ENCODE assay signal across 15 cellular contexts in genomic region chr12:68814490-68815231, GRCh38. TPM values are rescaled to one million over a fixed set of nuclear protein-coding genes. Genes with fewer than 3 reads are reported as not detected.
DNase-seq lines count a peak whose midpoint lies in the region; ATAC-seq and TF ChIP-seq lines count a peak whose summit lies in the region.
"Had no signal": no experiment of that assay in that cellular context is flagged by ENCODE, and none has a peak within 500 bp of the region (broad histone marks: within the 10 kb centered on the region; RNA-seq: fewer than 3 reads in every experiment).

No MANE protein-coding gene starts in this region.

- H2AK9ac ChIP-seq in IMR-90 (replicated peaks; ENCODE audit: low read depth, low read length, poor library complexity) = no peak overlapping the region

- H4K5ac ChIP-seq in IMR-90 (ENCODE audit: low read depth, low read length) = no peak overlapping the region

- no peak overlapping the region for H4K8ac ChIP-seq in IMR-90 (ENCODE audit: low read depth in 2 of 2, low read length in 2 of 2)

- in situ Hi-C loops in IMR-90 (cut with MboI; ENCODE audit: low sequenced_read_pairs) = no loop called here

- no peak overlapping the region for H3K4me3 ChIP-seq in IMR-90 (ENCODE audit: insufficient read depth, low read depth, low read length)
- peak overlapping the region; percentile 9 for H3K4me3 ChIP-seq in coronary artery
- H3K4me3 ChIP-seq in osteoblast (ENCODE audit: insufficient read depth, low read length) = no peak overlapping the region
- H3K4me3 ChIP-seq: HAP-1, lung, skin epidermis had no signal

- POLR2A ChIA-PET in IMR-90 (lab: Charles Lee; ENCODE audit: unreplicated experiment) = interaction anchor here (0.6 kb wide), 1 partner anchor 442 kb away, joined by 3 read pairs; no protein-coding TSS in a partner anchor

- H2BK20ac ChIP-seq in IMR-90 (ENCODE audit: low read depth, low read length) = no peak overlapping the region

- TF ChIP-seq POLR2A in IMR-90 (IDR thresholded peaks at IDR 0.05; ENCODE audit: low read depth, low read length) = 0 out of 2 replicates have a peak, but pooled peaks have one; percentile 20

- H3K4ac ChIP-seq in IMR-90 (ENCODE audit: low read depth, low read length) = no peak overlapping the region

- H3K27ac ChIP-seq in IMR-90 (ENCODE audit: insufficient read depth, low read length) (no peak overlapping the region), coronary artery (no peak overlapping the region), osteoblast (ENCODE audit: low read depth, low read length) (peak overlapping the region; percentile 34)

- peaks cover 59% of the 10 kb centered on the region for H4K20me1 ChIP-seq in IMR-90 (ENCODE audit: insufficient read depth, low read length)
- peaks cover 41% of the 10 kb centered on the region for H4K20me1 ChIP-seq in osteoblast (ENCODE audit: insufficient read depth, low read length)

- no peak for ATAC-seq in IMR-90 (ENCODE audit: low read depth)

- no peak overlapping the region for H3K56ac ChIP-seq in IMR-90 (ENCODE audit: extremely low read depth, insufficient read depth, low read length)

- no peak overlapping the region for H3K9ac ChIP-seq in IMR-90 (ENCODE audit: low read depth, low read length)

- H3K4me3 Mint-ChIP-seq in activated CD4-positive, alpha-beta T cell treated with anti-CD3 and anti-CD28 coated beads, Interleukin-2, amount 10 ng/mL, durations not matched to agents 24 days and 14 days = peak overlapping the region; percentile 45
- no peak overlapping the region for H3K4me3 Mint-ChIP-seq in CD14-positive monocyte
- H3K4me3 Mint-ChIP-seq: dendritic cell treated with granulocyte-macrophage colony-stimulating factor and Interleukin-4, amounts not matched to agents 40 ng/mL and 50 ng/mL, for 4 days had no signal

- TF ChIP-seq CTCF in IMR-90 (conservative IDR thresholded peaks at IDR 0.05; ENCODE audit: low read depth, low read length) (no peak), coronary artery (IDR thresholded peaks at IDR 0.05) (no peak), osteoblast (IDR thresholded peaks at IDR 0.05; ENCODE audit: extremely low read depth, low read depth, low read length) (no peak), CD14-positive monocyte (IDR thresholded peaks at IDR 0.05) (no peak)

- DNase-seq in activated CD4-positive, alpha-beta T cell treated with anti-CD3 and anti-CD28 coated beads, Interleukin-2, amount 10 ng/mL, durations not matched to agents 24 days and 14 days = peak; percentile 37
- no peak for DNase-seq in activated CD4-positive, alpha-beta T cell treated with anti-CD3 and anti-CD28 coated beads for 1 hour
- DNase-seq in IMR-90 = no peak
- DNase-seq in coronary artery (ENCODE audit: low spot score) = no peak
- DNase-seq in osteoblast (ENCODE audit: insufficient read length, low spot score, missing footprints) = no peak
- DNase-seq in CD14-positive monocyte (ENCODE audit: low spot score) = no peak
- no peak for DNase-seq in middle frontal gyrus (ENCODE audit: extremely low spot score, low spot score)
- DNase-seq in NCI-H226 = no peak
- DNase-seq: amygdala, NCI-H2107, SIG-M5 had no signal

- no peak overlapping the region for H3K14ac ChIP-seq in IMR-90 (replicated peaks; ENCODE audit: low read depth, low read length)

- H2AFZ ChIP-seq in IMR-90 (replicated peaks; ENCODE audit: low read length, poor library complexity) (no peak overlapping the region), osteoblast (ENCODE audit: low read length) (no peak overlapping the region)

- H3K9me1 ChIP-seq in IMR-90 (ENCODE audit: insufficient read depth, low read length) = no peaks in the 10 kb centered on the region

- H2BK120ac ChIP-seq in IMR-90 (ENCODE audit: low read depth, low read length) = no peak overlapping the region

- H3K4me2 ChIP-seq in IMR-90 (ENCODE audit: low read depth, low read length) (no peak overlapping the region; the same call in 1 of the 2 replicates), osteoblast (ENCODE audit: insufficient read depth, low read length) (peak overlapping the region; percentile 29)

- peaks cover 64% of the 10 kb centered on the region for H3K36me3 Mint-ChIP-seq in activated CD4-positive, alpha-beta T cell treated with anti-CD3 and anti-CD28 coated beads, Interleukin-2, amount 10 ng/mL, durations not matched to agents 24 days and 14 days (ENCODE audit: low read depth)
- H3K36me3 Mint-ChIP-seq in CD14-positive monocyte = peaks cover 53 to 82% of the 10 kb centered on the region in 2 donors

- H2BK5ac ChIP-seq in IMR-90 (ENCODE audit: low read depth, low read length, poor library complexity, severe bottlenecking) = no peak overlapping the region

- dilution Hi-C loops in IMR-90 (cut with HindIII; ENCODE audit: low sequenced_read_pairs, unreplicated experiment) = no loop called here

- no peaks in the 10 kb centered on the region for H3K9me3 Mint-ChIP-seq in activated CD4-positive, alpha-beta T cell treated with anti-CD3 and anti-CD28 coated beads, Interleukin-2, amount 10 ng/mL, durations not matched to agents 24 days and 14 days
- peaks cover 0 to 2% (median 0%) of the 10 kb centered on the region in 7 donors for H3K9me3 Mint-ChIP-seq in CD14-positive monocyte
- H3K9me3 Mint-ChIP-seq: dendritic cell treated with granulocyte-macrophage colony-stimulating factor and Interleukin-4, amounts not matched to agents 40 ng/mL and 50 ng/mL, for 4 days had no signal

- H3K36me3 ChIP-seq in IMR-90 (ENCODE audit: control insufficient read depth, insufficient read depth, low read length) = peaks cover 59% of the 10 kb centered on the region
- peaks cover 90% of the 10 kb centered on the region for H3K36me3 ChIP-seq in osteoblast (ENCODE audit: insufficient read depth, low read length)

- peaks cover 2% of the 10 kb centered on the region; the same call in 1 of the 2 replicates for H3K4me1 ChIP-seq in IMR-90 (ENCODE audit: control insufficient read depth, insufficient read depth, low read length)
- peaks cover 12% of the 10 kb centered on the region for H3K4me1 ChIP-seq in osteoblast (ENCODE audit: insufficient read depth, low read length)
- H3K4me1 ChIP-seq: HAP-1 had no signal

- no peak overlapping the region for H2BK15ac ChIP-seq in IMR-90 (ENCODE audit: low read depth, low read length)

- H3K4me1 Mint-ChIP-seq in activated CD4-positive, alpha-beta T cell treated with anti-CD3 and anti-CD28 coated beads, Interleukin-2, amount 10 ng/mL, durations not matched to agents 24 days and 14 days = peaks cover 38% of the 10 kb centered on the region
- peaks cover 20% of the 10 kb centered on the region for H3K4me1 Mint-ChIP-seq in CD14-positive monocyte

- peak overlapping the region; percentile 0 for H3K27ac Mint-ChIP-seq in activated CD4-positive, alpha-beta T cell treated with anti-CD3 and anti-CD28 coated beads, Interleukin-2, amount 10 ng/mL, durations not matched to agents 24 days and 14 days
- peak overlapping the region in 2 of 7 donors; percentile 7 to 40 for H3K27ac Mint-ChIP-seq in CD14-positive monocyte
- H3K27ac Mint-ChIP-seq: dendritic cell treated with granulocyte-macrophage colony-stimulating factor and Interleukin-4, amounts not matched to agents 40 ng/mL and 50 ng/mL, for 4 days had no signal

- H3K23ac ChIP-seq in IMR-90 (ENCODE audit: low read depth, low read length) = no peak overlapping the region

- WGBS in IMR-90 (ENCODE audit: extremely low coverage in 2 of 2, insufficient read length in 1 of 2), 2 experiments = no CpG with 5 or more reads among the region's 3 CpGs

- H3K18ac ChIP-seq in IMR-90 (ENCODE audit: low read depth, low read length) = no peak overlapping the region

- H3K27me3 ChIP-seq in IMR-90 (ENCODE audit: control insufficient read depth, insufficient read depth, low read length) (no peaks in the 10 kb centered on the region), osteoblast (ENCODE audit: insufficient read depth, low read length) (no peaks in the 10 kb centered on the region)

- CTCF ChIA-PET in IMR-90 (lab: Yijun Ruan, JAX) = interaction anchor here (0.6 kb wide), 1 partner anchor 372 kb away, joined by 6 read pairs; no protein-coding TSS in a partner anchor

- TF ChIP-seq RAD21 in IMR-90 (IDR thresholded peaks at IDR 0.05; ENCODE audit: low read length) = no peak

- H3K79me1 ChIP-seq in IMR-90 (ENCODE audit: low read depth in 1 of 2, low read length in 2 of 2) = peaks cover 25 to 27% of the 10 kb centered on the region in 2 experiments

- intact Hi-C loops in activated CD4-positive, alpha-beta T cell treated with anti-CD3 and anti-CD28 coated beads, Interleukin-2, amount 10 ng/mL, durations not matched to agents 24 days and 14 days (cut with micrococcal nuclease) = no loop called here
- intact Hi-C loops in IMR-90 (cut with micrococcal nuclease) = no loop called here
- intact Hi-C loops in CD14-positive monocyte (cut with micrococcal nuclease) = no loop called here

- BruUV-seq in IMR-90 (replicated peaks; lab: Mats Ljungman, UMichigan) = no TSS peak

- H4K91ac ChIP-seq in IMR-90 (ENCODE audit: insufficient read depth, low read depth, low read length) = no peak overlapping the region

- H3K79me2 ChIP-seq in osteoblast (ENCODE audit: insufficient read depth, low read length) = peaks cover 91% of the 10 kb centered on the region

- no peaks in the 10 kb centered on the region for H3K9me3 ChIP-seq in IMR-90 (ENCODE audit: control insufficient read depth, insufficient read depth, low read length)
- H3K9me3 ChIP-seq in osteoblast (ENCODE audit: low read depth, low read length) = no peaks in the 10 kb centered on the region
- H3K9me3 ChIP-seq: HAP-1 had no signal

- no peak overlapping the region for H2AK5ac ChIP-seq in IMR-90 (ENCODE audit: low read depth, low read length)

- H3K27me3 Mint-ChIP-seq in activated CD4-positive, alpha-beta T cell treated with anti-CD3 and anti-CD28 coated beads, Interleukin-2, amount 10 ng/mL, durations not matched to agents 24 days and 14 days = no peaks in the 10 kb centered on the region
- H3K27me3 Mint-ChIP-seq in CD14-positive monocyte (ENCODE audit: low read depth in 3 of 3) = no peaks in the 10 kb centered on the region
- H3K27me3 Mint-ChIP-seq: dendritic cell treated with granulocyte-macrophage colony-stimulating factor and Interleukin-4, amounts not matched to agents 40 ng/mL and 50 ng/mL, for 4 days had no signal

TF ChIP-seq in IMR-90, 13 proteins besides CTCF, POLR2A, EP300 and RAD21 (continues in another document):
- TF ChIP-seq CEBPB (IDR thresholded peaks at IDR 0.05; ENCODE audit: low read depth, low read length) = no peak
- no peak for TF ChIP-seq SMC3 (IDR thresholded peaks at IDR 0.05; ENCODE audit: low read depth, low read length)
- no peak for TF ChIP-seq FOS (IDR thresholded peaks at IDR 0.05; ENCODE audit: low read depth, low read length)

RNA-seq across cellular contexts. Expression of gene MDM2, which starts 6.7 kb away (rescaled TPM):
- total RNA-seq in activated CD4-positive, alpha-beta T cell treated with anti-CD3 and anti-CD28 coated beads, Interleukin-2, amount 10 ng/mL, durations not matched to agents 24 days and 14 days = 227 and 233 TPM in 2 replicates
- total RNA-seq in IMR-90 (2012; rRNA removed) (196 and 235 TPM in 2 replicates), osteoblast (189 and 225 TPM in 2 replicates)
- polyA plus RNA-seq in IMR-90 (2012; rRNA removed) (21.0 and 21.9 TPM in 2 replicates), CD14-positive monocyte (10 to 100 TPM; 27.6 to 39.9 TPM)
- polyA plus RNA-seq in IMR-90 (2012; cell fraction: cytosol; rRNA removed) = 10.1 and 22.8 TPM in 2 replicates
- 11.7 and 38.6 TPM in 2 replicates for polyA plus RNA-seq in IMR-90 (2012; cell fraction: nucleus; rRNA removed; ENCODE audit: low replicate concordance)
